24 cellular contexts compared by ENCODE assay signal in genomic region chr14:102885686-102886447, GRCh38. TPM values are rescaled to one million over a fixed set of nuclear protein-coding genes. Genes with fewer than 3 reads are reported as not detected.
"Had no signal": no experiment of that assay in that cellular context is flagged by ENCODE, and none has a peak within 500 bp of the region (broad histone marks: within the 10 kb centered on the region; RNA-seq: fewer than 3 reads in every experiment).

No MANE protein-coding gene starts in this region.

- H3K27ac ChIP-seq: left ventricle myocardium inferior, thyroid gland, uterus had no signal

- H3K9me3 Mint-ChIP-seq: activated CD4-positive, alpha-beta memory T cell treated with anti-CD3 and anti-CD28 coated beads for 36 hours; brain; nephron progenitor cell; stimulated activated naive CD8-positive, alpha-beta T cell treated with anti-CD3 and anti-CD28 coated beads, Interleukin-15, Interleukin-2, amounts not matched to agents 100 ng/mL and 50 ng/mL, for 24 hours; T-helper 1 cell treated with Interleukin-12 subunit alpha and Interleukin-12 subunit beta and Interleukin-4 antibody, amounts not matched to agents 30 μg/mL and 1 μg/mL, for 36 hours had no signal

- H3K4me3 ChIP-seq: left ventricle myocardium inferior, mucosa of descending colon, thyroid gland, uterus had no signal

- H3K9me3 ChIP-seq: left ventricle myocardium inferior, mucosa of descending colon, thyroid gland, uterus had no signal

- DNase-seq: activated CD4-positive, alpha-beta memory T cell treated with anti-CD3 and anti-CD28 coated beads for 36 hours; activated CD4-positive, alpha-beta T cell treated with anti-CD3 and anti-CD28 coated beads for 4 hours; activated CD4-positive, CD25-positive, alpha-beta regulatory T cell; activated gamma-delta T cell; activated naive CD4-positive, alpha-beta T cell treated with anti-CD3 and anti-CD28 coated beads, Interleukin-2, amount 50 U/mL, for 16 hours; aorta; caudate nucleus; dermis blood vessel endothelial cell; effector memory CD4-positive, alpha-beta T cell; foreskin melanocyte; hippocampal formation; left ventricle myocardium inferior; mammary epithelial cell; mucosa of descending colon; nephron progenitor cell; occipital lobe; small intestine; substantia nigra; thyroid gland; uterus had no signal

- FAIRE-seq: small intestine had no signal

- H3K36me3 ChIP-seq: uterus had no signal

- H3K4me3 Mint-ChIP-seq: activated CD4-positive, alpha-beta memory T cell treated with anti-CD3 and anti-CD28 coated beads for 36 hours; brain; nephron progenitor cell; stimulated activated naive CD8-positive, alpha-beta T cell treated with anti-CD3 and anti-CD28 coated beads, Interleukin-15, Interleukin-2, amounts not matched to agents 100 ng/mL and 50 ng/mL, for 24 hours; T-helper 1 cell treated with Interleukin-12 subunit alpha and Interleukin-12 subunit beta and Interleukin-4 antibody, amounts not matched to agents 30 μg/mL and 1 μg/mL, for 36 hours had no signal

- H3K27ac Mint-ChIP-seq: activated CD4-positive, alpha-beta memory T cell treated with anti-CD3 and anti-CD28 coated beads for 36 hours; brain; stimulated activated naive CD8-positive, alpha-beta T cell treated with anti-CD3 and anti-CD28 coated beads, Interleukin-15, Interleukin-2, amounts not matched to agents 100 ng/mL and 50 ng/mL, for 24 hours; T-helper 1 cell treated with Interleukin-12 subunit alpha and Interleukin-12 subunit beta and Interleukin-4 antibody, amounts not matched to agents 30 μg/mL and 1 μg/mL, for 36 hours had no signal

- ATAC-seq: mucosa of descending colon, sciatic nerve had no signal

- H3K27me3 ChIP-seq: thyroid gland, uterus had no signal

- H3K4me1 Mint-ChIP-seq: nephron progenitor cell had no signal

- H3K4me1 ChIP-seq: left ventricle myocardium inferior, thyroid gland, uterus had no signal

RNA-seq across cellular contexts. Expression of gene AMN, which starts 36.6 kb away (rescaled TPM):
- total RNA-seq: dermis blood vessel endothelial cell, left ventricle myocardium inferior, occipital lobe had no signal
- polyA plus RNA-seq: mammary epithelial cell had no signal
